Comparison of ENCODE assay signal across 8 cellular contexts in the genomic region with DNA sequence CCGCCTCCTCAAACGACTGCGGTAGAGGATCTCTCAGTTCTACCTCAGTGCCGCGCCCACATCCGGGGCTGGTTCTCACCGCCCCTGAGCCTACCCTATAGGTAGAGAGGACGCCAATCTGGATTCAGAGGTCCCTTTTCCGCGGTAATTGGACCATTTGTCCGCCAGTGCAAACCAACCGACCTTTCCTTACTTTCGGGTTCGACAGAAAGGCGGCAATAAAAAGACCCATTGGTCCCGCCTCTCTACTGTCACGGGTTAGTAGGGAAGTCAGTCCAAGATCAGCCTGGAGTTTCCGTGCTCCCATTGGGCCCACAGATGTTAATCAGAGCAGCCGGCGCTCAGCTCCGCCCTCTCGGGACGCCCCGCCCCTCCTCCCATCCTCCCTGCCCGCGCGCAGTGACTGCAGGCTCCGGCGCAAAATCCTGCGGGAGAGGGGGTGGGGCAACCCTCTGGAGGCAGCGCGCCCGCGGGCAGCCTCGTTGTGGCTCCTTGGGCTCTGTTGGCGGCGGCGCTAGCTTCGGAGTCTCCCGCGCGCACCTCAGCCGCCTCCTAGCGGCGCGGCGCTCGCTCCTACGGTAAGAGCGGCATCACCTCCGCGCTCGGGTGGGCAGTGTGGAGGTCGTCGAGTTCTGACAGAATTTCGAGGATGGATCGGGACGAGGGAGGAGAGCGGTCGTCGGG. TPM values are rescaled to one million over a fixed set of nuclear protein-coding genes. Genes with fewer than 3 reads are reported as not detected.
A peak's percentile ranks its signal among the peaks of the same experiment; 100 is the strongest.
DNase-seq lines count a peak whose midpoint lies in the region; ATAC-seq, FAIRE-seq and TF ChIP-seq lines count a peak whose summit lies in the region.

TSS of gene PHTF2 (plus strand) at position 380 of the 684 bp plus-strand sequence.
TSS of gene TMEM60 (minus strand) at position 41 of the 684 bp plus-strand sequence. CDS start 4,061 bp downstream, outside the sequence.

- peak within 1 kb of the TSS; percentile 49 for H3K27ac ChIP-seq in OCI-LY1 (ENCODE audit: low read depth, low read length, poor library complexity, severe bottlenecking)
- peak within 1 kb of the TSS; percentile 83 for H3K27ac ChIP-seq in mesodermal cell (ENCODE audit: low read depth, low read length, severe bottlenecking)

- H3K9ac ChIP-seq in OCI-LY1 (ENCODE audit: low read length) = peak within 1 kb of the TSS; percentile 89

- peak; percentile 99 for FAIRE-seq in endometrium (lab: Jason Lieb, UNC)

- peak; percentile 91 for ATAC-seq in GM21515 (IDR thresholded peaks at IDR 0.05; ENCODE audit: unreplicated experiment)

- H3K9me3 ChIP-seq in OCI-LY1 (ENCODE audit: low read length) (no peaks in the 10 kb centered on the region), mesodermal cell (ENCODE audit: control insufficient read depth, low read length) (no peaks in the 10 kb centered on the region)

- H3K27me3 ChIP-seq in OCI-LY1 (ENCODE audit: insufficient read depth, low read length) = no peaks in the 10 kb centered on the region

- 0 to 1% methylated on average over 49 to 55 of the region's 61 CpGs for WGBS in mesodermal cell (ENCODE audit: insufficient coverage in 2 of 2), 2 experiments

- peaks cover 51% of the 10 kb centered on the region for H3K4me1 ChIP-seq in OCI-LY1 (ENCODE audit: insufficient read depth, low read length, severe bottlenecking)
- peaks cover 6% of the 10 kb centered on the region for H3K4me1 ChIP-seq in mesodermal cell (ENCODE audit: control insufficient read depth, insufficient read depth, low read length, poor library complexity, severe bottlenecking)

- peaks cover 14% of the 10 kb centered on the region; the same call in 1 of the 2 replicates for H3K36me3 ChIP-seq in OCI-LY1 (ENCODE audit: insufficient read depth, low read length)
- peaks cover 17% of the 10 kb centered on the region for H3K36me3 ChIP-seq in mesodermal cell (ENCODE audit: control insufficient read depth, insufficient read depth, low read length)

- peak within 1 kb of the TSS; percentile 3; the same call in 1 of the 2 replicates for H2AFZ ChIP-seq in OCI-LY1 (ENCODE audit: low read length)

- H3K4me2 ChIP-seq in OCI-LY1 (ENCODE audit: low read length) = peak within 1 kb of the TSS; percentile 96

- H4K20me1 ChIP-seq in OCI-LY1 (ENCODE audit: insufficient read depth, low read length) = no peaks in the 10 kb centered on the region

- peak; percentile 100 for DNase-seq in DMS 273 treated with DMSO at 0.1 percent for 48 hours (lab: John Stamatoyannopoulos, UW)
- DNase-seq in HuH-7 (ENCODE audit: low spot score) = peak; percentile 71
- peak; percentile 92 for DNase-seq in activated CD8-positive, alpha-beta memory T cell treated with anti-CD3 and anti-CD28 coated beads, Interleukin-2, amount 50 U/mL, for 48 hours
- peak; percentile 77 to 90 for DNase-seq in stimulated activated CD8-positive, alpha-beta memory T cell treated with anti-CD3 and anti-CD28 coated beads, Interleukin-15, amount 100 ng/mL, for 4 hours (ENCODE audit: low read depth in 2 of 2)

- H3K4me3 ChIP-seq in OCI-LY1 (ENCODE audit: low read depth, low read length, poor library complexity, severe bottlenecking) (peak within 1 kb of the TSS; percentile 90), mesodermal cell (ENCODE audit: extremely low read depth, insufficient read depth, low read length, poor library complexity, severe bottlenecking) (peak within 1 kb of the TSS; percentile 88)

- peaks cover 65% of the 10 kb centered on the region for H3K79me2 ChIP-seq in OCI-LY1 (ENCODE audit: insufficient read depth, low read length)

- no peaks in the 10 kb centered on the region for H3F3A ChIP-seq in OCI-LY1 (ENCODE audit: insufficient read depth, low read length)

- peak; percentile 76 for TF ChIP-seq CTCF in OCI-LY1 (IDR thresholded peaks at IDR 0.05; ENCODE audit: low read length)

- H3K9me2 ChIP-seq in OCI-LY1 (ENCODE audit: low read depth, low read length) = no peaks in the 10 kb centered on the region

RNA-seq across cellular contexts. Expression of gene PHTF2, which starts in this region (rescaled TPM):
- 28.0 TPM for polyA plus RNA-seq in mesodermal cell (2013, experiment 1 of 2)
- polyA plus RNA-seq in mesodermal cell (2013, experiment 2 of 2) = 34.6 TPM

RNA-seq across cellular contexts. Expression of gene TMEM60, which starts in this region (rescaled TPM):
- polyA plus RNA-seq in mesodermal cell (2013, experiment 1 of 2) = 28.2 TPM
- 26.9 TPM for polyA plus RNA-seq in mesodermal cell (2013, experiment 2 of 2)

Comparison
In these comparisons a context has a peak if more than half of its experiments do, and no peak if none do; other contexts are left out.
1. Peak in every context shown above with its lines: DNase-seq, ATAC-seq, H3K4me3 ChIP-seq and H3K27ac ChIP-seq.